Comparison of ENCODE assay signal across 14 cellular contexts in genomic region chr11:75305993-75306392, GRCh38. TPM values are rescaled to one million over a fixed set of nuclear protein-coding genes. Genes with fewer than 3 reads are reported as not detected.
DNase-seq lines count a peak whose midpoint lies in the region; ATAC-seq and TF ChIP-seq lines count a peak whose summit lies in the region.
"Had no signal": no experiment of that assay in that cellular context is flagged by ENCODE, and none has a peak within 500 bp of the region (broad histone marks: within the 10 kb centered on the region; RNA-seq: fewer than 3 reads in every experiment).

No MANE protein-coding gene starts in this region.

- CTCF ChIA-PET in WTC11 (lab: Charles Lee), result no interaction called here

- peaks cover 60% of the 10 kb centered on the region for H3K4me1 Mint-ChIP-seq in WTC11
- peaks cover 12 to 15% of the 10 kb centered on the region in 2 donors for H3K4me1 Mint-ChIP-seq in effector memory CD8-positive, alpha-beta T cell (ENCODE audit: low read depth in 2 of 2)
- H3K4me1 Mint-ChIP-seq in stimulated activated effector memory CD8-positive, alpha-beta T cell treated with anti-CD3 and anti-CD28 coated beads, Interleukin-12 subunit alpha, Interleukin-12 subunit beta, amount 100 ng/mL, for 72 hours, result peaks cover 26% of the 10 kb centered on the region

- H3K4me3 Mint-ChIP-seq in WTC11, result no peak overlapping the region
- H3K4me3 Mint-ChIP-seq in effector memory CD8-positive, alpha-beta T cell, result no peak overlapping the region
- H3K4me3 Mint-ChIP-seq in stimulated activated effector memory CD8-positive, alpha-beta T cell treated with anti-CD3 and anti-CD28 coated beads, Interleukin-12 subunit alpha, Interleukin-12 subunit beta, amount 100 ng/mL, for 72 hours, result no peak overlapping the region
- H3K4me3 Mint-ChIP-seq: activated naive CD4-positive, alpha-beta T cell treated with anti-CD3 and anti-CD28 coated beads, Interleukin-2, amount 50 U/mL, for 24 hours; T-helper 1 cell treated with Interleukin-12 subunit alpha and Interleukin-12 subunit beta and Interleukin-4 antibody, amounts not matched to agents 30 μg/mL and 1 μg/mL, for 36 hours had no signal

- H3K27me3 Mint-ChIP-seq in WTC11 (ENCODE audit: low read depth), result no peaks in the 10 kb centered on the region
- no peaks in the 10 kb centered on the region for H3K27me3 Mint-ChIP-seq in effector memory CD8-positive, alpha-beta T cell
- H3K27me3 Mint-ChIP-seq: activated naive CD4-positive, alpha-beta T cell treated with anti-CD3 and anti-CD28 coated beads, Interleukin-2, amount 50 U/mL, for 24 hours had no signal

- DNase-seq in WTC11 (ENCODE audit: low spot score) (no peak), medulla oblongata (ENCODE audit: extremely low spot score) (peak; percentile 46), SKM-1 treated with dmso at 0.1 percent for 144 hours (lab: John Stamatoyannopoulos, UW; ENCODE audit: unreplicated experiment) (no peak), SW 1271 (lab: John Stamatoyannopoulos, UW) (no peak)
- no peak for DNase-seq in effector memory CD8-positive, alpha-beta T cell
- no peak for DNase-seq in stimulated activated effector memory CD8-positive, alpha-beta T cell treated with anti-CD3 and anti-CD28 coated beads, Interleukin-12 subunit alpha, Interleukin-12 subunit beta, amount 100 ng/mL, for 72 hours (ENCODE audit: low spot score in 2 of 2)
- no peak for DNase-seq in activated CD4-positive, alpha-beta T cell treated with anti-CD3 and anti-CD28 coated beads, Interleukin-2, amount 50 U/mL, for 1 hour
- DNase-seq: effector CD8-positive, alpha-beta T cell; NCI-H1436; NCI-H446 treated with DMSO at 0.1 percent for 48 hours; SHP77; stimulated activated CD4-positive, alpha-beta T cell treated with anti-CD3 and anti-CD28 coated beads, Interleukin-1b, Interleukin-23, amount 100 ng/mL, for 48 hours had no signal

- peak overlapping the region; percentile 26 for H3K27ac Mint-ChIP-seq in WTC11
- H3K27ac Mint-ChIP-seq in effector memory CD8-positive, alpha-beta T cell, result peak overlapping the region; percentile 3 to 59
- peak overlapping the region; percentile 3 for H3K27ac Mint-ChIP-seq in stimulated activated effector memory CD8-positive, alpha-beta T cell treated with anti-CD3 and anti-CD28 coated beads, Interleukin-12 subunit alpha, Interleukin-12 subunit beta, amount 100 ng/mL, for 72 hours
- H3K27ac Mint-ChIP-seq: activated naive CD4-positive, alpha-beta T cell treated with anti-CD3 and anti-CD28 coated beads, Interleukin-2, amount 50 U/mL, for 24 hours; T-helper 1 cell treated with Interleukin-12 subunit alpha and Interleukin-12 subunit beta and Interleukin-4 antibody, amounts not matched to agents 30 μg/mL and 1 μg/mL, for 36 hours had no signal

- TF ChIP-seq CTCF in WTC11 (IDR thresholded peaks at IDR 0.05), result no peak

- POLR2A ChIA-PET in WTC11 (lab: Charles Lee), result no interaction called here

- H3K36me3 Mint-ChIP-seq in WTC11, result no peaks in the 10 kb centered on the region
- peaks cover 4% of the 10 kb centered on the region for H3K36me3 Mint-ChIP-seq in effector memory CD8-positive, alpha-beta T cell (ENCODE audit: insufficient read depth)
- H3K36me3 Mint-ChIP-seq in stimulated activated effector memory CD8-positive, alpha-beta T cell treated with anti-CD3 and anti-CD28 coated beads, Interleukin-12 subunit alpha, Interleukin-12 subunit beta, amount 100 ng/mL, for 72 hours, result no peaks in the 10 kb centered on the region

- ATAC-seq in WTC11, result no peak
- ATAC-seq in effector memory CD8-positive, alpha-beta T cell (replicated peaks), result no peak
- ATAC-seq in stimulated activated effector memory CD8-positive, alpha-beta T cell treated with anti-CD3 and anti-CD28 coated beads, Interleukin-12 subunit alpha, Interleukin-12 subunit beta, amount 100 ng/mL, for 72 hours, result no peak

- no peaks in the 10 kb centered on the region for H3K9me3 Mint-ChIP-seq in WTC11
- H3K9me3 Mint-ChIP-seq in effector memory CD8-positive, alpha-beta T cell, result no peaks in the 10 kb centered on the region
- H3K9me3 Mint-ChIP-seq in stimulated activated effector memory CD8-positive, alpha-beta T cell treated with anti-CD3 and anti-CD28 coated beads, Interleukin-12 subunit alpha, Interleukin-12 subunit beta, amount 100 ng/mL, for 72 hours, result no peaks in the 10 kb centered on the region
- H3K9me3 Mint-ChIP-seq: activated naive CD4-positive, alpha-beta T cell treated with anti-CD3 and anti-CD28 coated beads, Interleukin-2, amount 50 U/mL, for 24 hours; T-helper 1 cell treated with Interleukin-12 subunit alpha and Interleukin-12 subunit beta and Interleukin-4 antibody, amounts not matched to agents 30 μg/mL and 1 μg/mL, for 36 hours had no signal

TF ChIP-seq in WTC11, 78 proteins besides CTCF, POLR2A, EP300 and RAD21:
- TF ChIP-seq ZNF263 (CRISPR knock-in tag; IDR thresholded peaks at IDR 0.05; ENCODE audit: low read depth) (no peak), ETV6 (CRISPR knock-in tag; IDR thresholded peaks at IDR 0.05) (no peak), TEAD4 (CRISPR knock-in tag; IDR thresholded peaks at IDR 0.05) (no peak)
- TF ChIP-seq, protein P1, sequence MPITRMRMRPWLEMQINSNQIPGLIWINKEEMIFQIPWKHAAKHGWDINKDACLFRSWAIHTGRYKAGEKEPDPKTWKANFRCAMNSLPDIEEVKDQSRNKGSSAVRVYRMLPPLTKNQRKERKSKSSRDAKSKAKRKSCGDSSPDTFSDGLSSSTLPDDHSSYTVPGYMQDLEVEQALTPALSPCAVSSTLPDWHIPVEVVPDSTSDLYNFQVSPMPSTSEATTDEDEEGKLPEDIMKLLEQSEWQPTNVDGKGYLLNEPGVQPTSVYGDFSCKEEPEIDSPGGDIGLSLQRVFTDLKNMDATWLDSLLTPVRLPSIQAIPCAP (CRISPR knock-in tag; IDR thresholded peaks at IDR 0.05), result no peak

RNA-seq across cellular contexts. Expression of gene ARRB1, which starts 45.5 kb away (rescaled TPM):
- 81.0 to 90.1 TPM (median 82.9 TPM) in 3 replicates for total RNA-seq in WTC11 (2021)
